16 cellular contexts compared by ENCODE assay signal in the genomic region with DNA sequence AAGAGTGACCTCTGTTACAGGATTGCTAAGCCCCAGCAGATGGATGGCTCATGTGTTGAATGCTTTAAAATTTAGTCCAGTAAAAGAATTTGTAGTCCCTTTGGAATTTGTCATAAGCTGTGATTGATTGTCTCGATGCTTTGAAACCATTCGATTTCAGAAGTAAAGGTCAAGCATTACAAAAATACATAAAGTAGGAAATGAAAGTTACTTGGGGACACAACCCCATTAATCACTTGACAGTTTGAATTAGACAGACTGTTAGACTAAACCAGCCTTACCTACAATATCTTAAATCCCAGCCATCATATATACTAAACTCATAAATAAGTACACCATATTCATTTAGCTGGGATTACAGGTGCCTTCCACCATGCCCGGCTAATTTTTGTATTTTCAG. TPM values are rescaled to one million over a fixed set of nuclear protein-coding genes. Genes with fewer than 3 reads are reported as not detected.
A peak's percentile ranks its signal among the peaks of the same experiment; 100 is the strongest.
DNase-seq lines count a peak whose midpoint lies in the region; ATAC-seq, FAIRE-seq and TF ChIP-seq lines count a peak whose summit lies in the region.
"Had no signal": no experiment of that assay in that cellular context is flagged by ENCODE, and none has a peak within 500 bp of the region (broad histone marks: within the 10 kb centered on the region; RNA-seq: fewer than 3 reads in every experiment).

No MANE protein-coding gene starts in this region.

- POLR2A ChIA-PET in OCI-LY7 (lab: Charles Lee): interaction anchor here (0.6 kb wide), 1 partner anchor 252 kb away, joined by 3 read pairs; no protein-coding TSS in a partner anchor

- no peaks in the 10 kb centered on the region for H3K9me3 Mint-ChIP-seq in activated naive CD4-positive, alpha-beta T cell treated with anti-CD3 and anti-CD28 coated beads for 36 hours
- H3K9me3 Mint-ChIP-seq in activated naive CD4-positive, alpha-beta T cell treated with anti-CD3 and anti-CD28 coated beads, Interleukin-2, amount 10 ng/mL, durations not matched to agents 7 days and 5 days: no peaks in the 10 kb centered on the region
- no peaks in the 10 kb centered on the region for H3K9me3 Mint-ChIP-seq in neural crest cell

- H3K9me3 ChIP-seq in OCI-LY7 (ENCODE audit: low read length) (no peaks in the 10 kb centered on the region), heart left ventricle (no peaks in the 10 kb centered on the region), esophagus muscularis mucosa (no peaks in the 10 kb centered on the region)

- TF ChIP-seq POLR2A in GM12891 (IDR thresholded peaks at IDR 0.05; ENCODE audit: low read depth, low read length): no peak
- TF ChIP-seq POLR2A in heart left ventricle (IDR thresholded peaks at IDR 0.05): no peak
- no peak for TF ChIP-seq POLR2A in esophagus muscularis mucosa (IDR thresholded peaks at IDR 0.05; ENCODE audit: low read depth)

- intact Hi-C loops in activated naive CD4-positive, alpha-beta T cell treated with anti-CD3 and anti-CD28 coated beads for 36 hours (cut with micrococcal nuclease): no loop called here
- intact Hi-C loops in OCI-LY7 (cut with micrococcal nuclease; ENCODE audit: unreplicated experiment) (no loop called here), heart left ventricle (cut with DNase I) (loop anchor here in 2 of 10 donors (5.0 to 10.0 kb wide), 2 partner anchors 58 to 60 kb away; a partner anchor contains a TSS), esophagus muscularis mucosa (cut with DNase I) (loop anchor here (5.0 kb wide), 1 partner anchor 43 kb away; no protein-coding TSS in a partner anchor)

- peaks cover 5% of the 10 kb centered on the region; the same call in 1 of the 2 replicates for H4K20me1 ChIP-seq in OCI-LY7 (ENCODE audit: insufficient read depth, low read length)

- ATAC-seq in heart left ventricle (no peak), omental fat pad (ENCODE audit: low FRiP score) (no peak)

- peak; percentile 78 for FAIRE-seq in GM12891 (lab: Jason Lieb, UNC)

- H3K4me3 ChIP-seq in OCI-LY7 (ENCODE audit: low read depth, low read length, poor library complexity, severe bottlenecking) (no peak overlapping the region), heart left ventricle (no peak overlapping the region), esophagus muscularis mucosa (no peak overlapping the region)

- 82 to 90% (median 86%) methylated on average over 3 of the region's 3 CpGs for WGBS in heart left ventricle, 4 donors
- WGBS in esophagus muscularis mucosa: 61% methylated on average over 3 of the region's 3 CpGs

- peaks cover 83% of the 10 kb centered on the region for H3K36me3 ChIP-seq in OCI-LY7 (ENCODE audit: insufficient read depth, low read length)
- H3K36me3 ChIP-seq in heart left ventricle: peaks cover 0 to 50% (median 29%) of the 10 kb centered on the region in 9 donors
- peaks cover 0 to 26% (median 12%) of the 10 kb centered on the region in 4 donors for H3K36me3 ChIP-seq in esophagus muscularis mucosa

- H3K36me3 Mint-ChIP-seq in activated naive CD4-positive, alpha-beta T cell treated with anti-CD3 and anti-CD28 coated beads for 36 hours (ENCODE audit: low read depth): peaks cover 21% of the 10 kb centered on the region
- H3K36me3 Mint-ChIP-seq in activated naive CD4-positive, alpha-beta T cell treated with anti-CD3 and anti-CD28 coated beads, Interleukin-2, amount 10 ng/mL, durations not matched to agents 7 days and 5 days: peaks cover 43% of the 10 kb centered on the region
- H3K36me3 Mint-ChIP-seq in neural crest cell (ENCODE audit: low read depth): peaks cover under 1% of the 10 kb centered on the region

- peak overlapping the region; percentile 19; the same call in 1 of the 2 replicates for H3K4me2 ChIP-seq in OCI-LY7 (ENCODE audit: low read length)

- no peaks in the 10 kb centered on the region for H3K27me3 Mint-ChIP-seq in activated naive CD4-positive, alpha-beta T cell treated with anti-CD3 and anti-CD28 coated beads for 36 hours (ENCODE audit: low read depth)
- no peaks in the 10 kb centered on the region for H3K27me3 Mint-ChIP-seq in activated naive CD4-positive, alpha-beta T cell treated with anti-CD3 and anti-CD28 coated beads, Interleukin-2, amount 10 ng/mL, durations not matched to agents 7 days and 5 days
- no peaks in the 10 kb centered on the region for H3K27me3 Mint-ChIP-seq in neural crest cell (ENCODE audit: low read depth)

- H3K27me3 ChIP-seq in heart left ventricle (no peaks in the 10 kb centered on the region), esophagus muscularis mucosa (no peaks in the 10 kb centered on the region)

- H2AFZ ChIP-seq in OCI-LY7 (ENCODE audit: low read length): no peak overlapping the region

- H3K27ac ChIP-seq in OCI-LY7 (ENCODE audit: low read depth, low read length, poor library complexity, severe bottlenecking): no peak overlapping the region
- H3K27ac ChIP-seq in heart left ventricle: no peak overlapping the region
- no peak overlapping the region for H3K27ac ChIP-seq in esophagus muscularis mucosa (replicated peaks in 1 of 4)

- TF ChIP-seq CTCF in OCI-LY7 (conservative IDR thresholded peaks at IDR 0.05; ENCODE audit: low read length) (no peak), neural crest cell (conservative IDR thresholded peaks at IDR 0.05) (no peak), heart left ventricle (IDR thresholded peaks at IDR 0.05) (no peak), omental fat pad (IDR thresholded peaks at IDR 0.05) (no peak), esophagus muscularis mucosa (IDR thresholded peaks at IDR 0.05) (no peak)

- H3K27ac Mint-ChIP-seq in activated naive CD4-positive, alpha-beta T cell treated with anti-CD3 and anti-CD28 coated beads for 36 hours: peak overlapping the region; percentile 46
- H3K27ac Mint-ChIP-seq in activated naive CD4-positive, alpha-beta T cell treated with anti-CD3 and anti-CD28 coated beads, Interleukin-2, amount 10 ng/mL, durations not matched to agents 7 days and 5 days: no peak overlapping the region
- H3K27ac Mint-ChIP-seq in neural crest cell (ENCODE audit: unreplicated experiment): no peak overlapping the region

- H3K4me1 ChIP-seq in OCI-LY7 (ENCODE audit: insufficient read depth, low read length, poor library complexity, severe bottlenecking): peaks cover 46% of the 10 kb centered on the region
- peaks cover 5 to 70% (median 43%) of the 10 kb centered on the region in 12 donors for H3K4me1 ChIP-seq in heart left ventricle
- peaks cover 46 to 67% (median 65%) of the 10 kb centered on the region in 4 donors for H3K4me1 ChIP-seq in esophagus muscularis mucosa

- TF ChIP-seq EP300 in esophagus muscularis mucosa (IDR thresholded peaks at IDR 0.05): no peak

- H3K79me2 ChIP-seq in OCI-LY7 (ENCODE audit: insufficient read depth, low read depth, low read length): peaks cover 100% of the 10 kb centered on the region

- H3K4me1 Mint-ChIP-seq in activated naive CD4-positive, alpha-beta T cell treated with anti-CD3 and anti-CD28 coated beads for 36 hours (ENCODE audit: low read depth): peaks cover 56% of the 10 kb centered on the region
- H3K4me1 Mint-ChIP-seq in activated naive CD4-positive, alpha-beta T cell treated with anti-CD3 and anti-CD28 coated beads, Interleukin-2, amount 10 ng/mL, durations not matched to agents 7 days and 5 days: peaks cover 51% of the 10 kb centered on the region
- H3K4me1 Mint-ChIP-seq in neural crest cell: peaks cover 43% of the 10 kb centered on the region

- no peak overlapping the region for H3K4me3 Mint-ChIP-seq in activated naive CD4-positive, alpha-beta T cell treated with anti-CD3 and anti-CD28 coated beads for 36 hours
- H3K4me3 Mint-ChIP-seq in activated naive CD4-positive, alpha-beta T cell treated with anti-CD3 and anti-CD28 coated beads, Interleukin-2, amount 10 ng/mL, durations not matched to agents 7 days and 5 days: no peak overlapping the region
- H3K4me3 Mint-ChIP-seq in neural crest cell: peak overlapping the region; percentile 54

- CTCF ChIA-PET in activated naive CD4-positive, alpha-beta T cell treated with anti-CD3 and anti-CD28 coated beads for 36 hours (lab: Charles Lee): no interaction called here
- CTCF ChIA-PET in activated naive CD4-positive, alpha-beta T cell treated with anti-CD3 and anti-CD28 coated beads, Interleukin-2, amount 10 ng/mL, durations not matched to agents 7 days and 5 days (lab: Charles Lee): interaction anchor here (0.9 kb wide), 1 partner anchor 46 kb away, joined by 3 read pairs; no protein-coding TSS in a partner anchor
- CTCF ChIA-PET in OCI-LY7 (lab: Charles Lee; ENCODE audit: unreplicated experiment): no interaction called here

- no TSS peak for BruUV-seq in OCI-LY7 (replicated peaks; lab: Mats Ljungman, UMichigan)

- DNase-seq in activated naive CD4-positive, alpha-beta T cell treated with anti-CD3 and anti-CD28 coated beads for 36 hours: no peak
- no peak for DNase-seq in activated naive CD4-positive, alpha-beta T cell treated with anti-CD3 and anti-CD28 coated beads, Interleukin-2, amount 10 ng/mL, durations not matched to agents 7 days and 5 days
- DNase-seq in GM12891 (ENCODE audit: insufficient read length, low spot score): no peak
- DNase-seq in OCI-LY7 (ENCODE audit: low spot score): no peak
- DNase-seq in neural crest cell (ENCODE audit: low read depth, low spot score): no peak
- no peak for DNase-seq in heart left ventricle
- no peak for DNase-seq in omental fat pad (ENCODE audit: low spot score)
- no peak for DNase-seq in esophagus muscularis mucosa (ENCODE audit: extremely low spot score)
- DNase-seq: AML-193, DMS153, GOT3, Karpas-422, NCI-H1417 treated with DMSO at 0.1 percent for 48 hours, NCI-H2029, NCI-H510A treated with DMSO at 0.1 percent for 48 hours, SIG-M5 had no signal

- H3K9me2 ChIP-seq in OCI-LY7 (ENCODE audit: insufficient read depth, low read length): no peaks in the 10 kb centered on the region

TF ChIP-seq in GM12891, 5 proteins besides CTCF, POLR2A, EP300 and RAD21:
- TF ChIP-seq POU2F2 (IDR thresholded peaks at IDR 0.05; ENCODE audit: low read depth, low read length) (no peak), TAF1 (IDR thresholded peaks at IDR 0.05; ENCODE audit: low read depth, low read length) (no peak), PAX5 (IDR thresholded peaks at IDR 0.05; ENCODE audit: insufficient read depth, low read length, severe bottlenecking) (no peak), POLR2AphosphoS5 (IDR thresholded peaks at IDR 0.05; ENCODE audit: low read depth, low read length) (no peak), SPI1 (IDR thresholded peaks at IDR 0.05; ENCODE audit: low read depth, low read length) (no peak)
TF ChIP-seq in GM12891: peak in this region for 0.

RNA-seq across cellular contexts. Expression of a gene that starts 6.6 kb away (rescaled TPM):
- 10 to 100 TPM; 35.6 to 36.8 TPM for total RNA-seq in activated naive CD4-positive, alpha-beta T cell treated with anti-CD3 and anti-CD28 coated beads for 36 hours
- 5.3 TPM for polyA plus RNA-seq in GM12891 (2012; ENCODE audit: low read depth, missing spikeins)
- 26.7 and 27.3 TPM in 2 replicates for total RNA-seq in OCI-LY7 (2014; rRNA removed; shearing (Covaris generic))
- 39.2 and 41.8 TPM in 2 replicates for total RNA-seq in OCI-LY7 (2022)
- total RNA-seq in neural crest cell: 51.2 and 55.1 TPM in 2 replicates
- total RNA-seq in heart left ventricle: 10 to 100 TPM; 20.5 to 41.6 (median 29.6) TPM
- 1 to 10 TPM; 4.4 to 7.3 TPM for polyA plus RNA-seq in heart left ventricle
- total RNA-seq in omental fat pad: 10 to 100 TPM; 20.7 to 35.5 (median 29.0) TPM
- 10 to 100 TPM; 24.0 to 37.6 (median 30.1) TPM for total RNA-seq in esophagus muscularis mucosa
